In genomic region chr6:15399651-15400470, GRCh38 we compare ENCODE assay signal across 9 cellular contexts.
DNase-seq lines count a peak whose midpoint lies in the region; ATAC-seq and TF ChIP-seq lines count a peak whose summit lies in the region.
"Had no signal": no experiment of that assay in that cellular context is flagged by ENCODE, and none has a peak within 500 bp of the region (broad histone marks: within the 10 kb centered on the region; RNA-seq: fewer than 3 reads in every experiment).

No MANE protein-coding gene starts in this region.

- no peak for TF ChIP-seq POLR2A in right lobe of liver (IDR thresholded peaks at IDR 0.05)

- H3K9me3 ChIP-seq in right lobe of liver: no peaks in the 10 kb centered on the region
- H3K9me3 ChIP-seq in subcutaneous abdominal adipose tissue (ENCODE audit: control insufficient read depth in 5 of 5, low read length in 5 of 5): no peaks in the 10 kb centered on the region

- no peak for DNase-seq in T-helper 1 cell
- DNase-seq in NCI-H69 (lab: John Stamatoyannopoulos, UW): peak; percentile 91
- peak; percentile 88 for DNase-seq in choroid plexus epithelial cell (ENCODE audit: low read depth)
- peak; percentile 71 to 79 (median 78) for DNase-seq in right lobe of liver
- no peak for DNase-seq in activated CD8-positive, alpha-beta memory T cell treated with anti-CD3 and anti-CD28 coated beads, Interleukin-2, amount 50 U/mL, for 4 hours
- DNase-seq: DND-41 had no signal

- H3K27me3 ChIP-seq in right lobe of liver: no peaks in the 10 kb centered on the region
- no peaks in the 10 kb centered on the region for H3K27me3 ChIP-seq in subcutaneous abdominal adipose tissue (ENCODE audit: control insufficient read depth in 5 of 5, insufficient read depth in 4 of 5, low read length in 5 of 5)

- H3K4me3 ChIP-seq in choroid plexus epithelial cell (ENCODE audit: low read depth, low read length) (peak overlapping the region; percentile 50), right lobe of liver (peak overlapping the region; percentile 8 to 30 (median 14)), subcutaneous abdominal adipose tissue (ENCODE audit: low read depth in 1 of 5, low read length in 5 of 5) (peak overlapping the region; percentile 26 to 60 (median 45))

- no peak overlapping the region for H3K9ac ChIP-seq in subcutaneous abdominal adipose tissue (ENCODE audit: low read length in 5 of 5)

- H3K9me3 Mint-ChIP-seq in T-helper 1 cell treated with Interleukin-12 subunit alpha and Interleukin-12 subunit beta and Interleukin-4 antibody, amounts not matched to agents 30 μg/mL and 1 μg/mL, for 36 hours: no peaks in the 10 kb centered on the region

- intact Hi-C loops in right lobe of liver (cut with DNase I): no loop called here

- WGBS in right lobe of liver (ENCODE audit: insufficient coverage, low coverage, low lambda C conversion rate, missing lambda C conversion rate): 6% methylated on average over 9 of the region's 9 CpGs

- H3K36me3 ChIP-seq in right lobe of liver (no peaks in the 10 kb centered on the region), subcutaneous abdominal adipose tissue (ENCODE audit: control insufficient read depth in 5 of 5, insufficient read depth in 5 of 5, low read length in 5 of 5) (no peaks in the 10 kb centered on the region)

- peaks cover 0 to 41% (median 16%) of the 10 kb centered on the region in 4 donors for H3K4me1 ChIP-seq in right lobe of liver
- H3K4me1 ChIP-seq in subcutaneous abdominal adipose tissue (ENCODE audit: control insufficient read depth in 5 of 5, insufficient read depth in 5 of 5, low read length in 5 of 5): peaks cover 4 to 47% (median 35%) of the 10 kb centered on the region in 5 donors

- no peaks in the 10 kb centered on the region for H3K27me3 Mint-ChIP-seq in T-helper 1 cell treated with Interleukin-12 subunit alpha and Interleukin-12 subunit beta and Interleukin-4 antibody, amounts not matched to agents 30 μg/mL and 1 μg/mL, for 36 hours (ENCODE audit: low read depth)

- TF ChIP-seq CTCF in choroid plexus epithelial cell (conservative IDR thresholded peaks at IDR 0.05; ENCODE audit: low read depth, low read length) (no peak), right lobe of liver (IDR thresholded peaks at IDR 0.05) (no peak)

- H3K36me3 Mint-ChIP-seq in T-helper 1 cell treated with Interleukin-12 subunit alpha and Interleukin-12 subunit beta and Interleukin-4 antibody, amounts not matched to agents 30 μg/mL and 1 μg/mL, for 36 hours (ENCODE audit: low read depth): peaks cover 2% of the 10 kb centered on the region

- H3K27ac Mint-ChIP-seq in T-helper 1 cell treated with Interleukin-12 subunit alpha and Interleukin-12 subunit beta and Interleukin-4 antibody, amounts not matched to agents 30 μg/mL and 1 μg/mL, for 36 hours: peak overlapping the region; percentile 92

- ATAC-seq in right lobe of liver (peak; percentile 77 to 84 (median 80)), HG03521 (IDR thresholded peaks at IDR 0.05; ENCODE audit: unreplicated experiment) (no peak)

- peak overlapping the region; percentile 89 for H3K4me3 Mint-ChIP-seq in T-helper 1 cell treated with Interleukin-12 subunit alpha and Interleukin-12 subunit beta and Interleukin-4 antibody, amounts not matched to agents 30 μg/mL and 1 μg/mL, for 36 hours

- H3K27ac ChIP-seq in right lobe of liver (peak overlapping the region in 2 of 3 donors; percentile 12 to 14), subcutaneous abdominal adipose tissue (ENCODE audit: low read depth, low read length) (no peak overlapping the region)

- peaks cover 55% of the 10 kb centered on the region for H3K4me1 Mint-ChIP-seq in T-helper 1 cell treated with Interleukin-12 subunit alpha and Interleukin-12 subunit beta and Interleukin-4 antibody, amounts not matched to agents 30 μg/mL and 1 μg/mL, for 36 hours (ENCODE audit: low read depth)

Comparison
In these comparisons a context has a peak if more than half of its experiments do, and no peak if none do; other contexts are left out.
1. DNase-seq: peak in NCI-H69 (single experiment), choroid plexus epithelial cell (single experiment) and right lobe of liver (3 of 3); none in T-helper 1 cell (0 of 5) and activated CD8-positive, alpha-beta memory T cell treated with anti-CD3 and anti-CD28 coated beads, Interleukin-2, amount 50 U/mL, for 4 hours (single experiment).
2. Peak in every context shown above with its lines, with median percentiles within 50 percentile points of each other: H3K4me3 ChIP-seq.